ENCODE assay signal across 15 cellular contexts in genomic region chr4:80897537-80898303, GRCh38.
DNase-seq lines count a peak whose midpoint lies in the region; ATAC-seq, FAIRE-seq and TF ChIP-seq lines count a peak whose summit lies in the region.
"Had no signal": no experiment of that assay in that cellular context is flagged by ENCODE, and none has a peak within 500 bp of the region (broad histone marks: within the 10 kb centered on the region; RNA-seq: fewer than 3 reads in every experiment).

No MANE protein-coding gene starts in this region.

- TF ChIP-seq CTCF in KMS-11 (conservative IDR thresholded peaks at IDR 0.05; ENCODE audit: low read depth, low read length) (no peak), ascending aorta (IDR thresholded peaks at IDR 0.05) (no peak), colonic mucosa (IDR thresholded peaks at IDR 0.05) (no peak)

- no peaks in the 10 kb centered on the region for H3K79me2 ChIP-seq in KMS-11 (ENCODE audit: insufficient read depth, low read depth)

- peak overlapping the region; percentile 40; the same call in 1 of the 2 replicates for H3K4me2 ChIP-seq in KMS-11
- H3K4me2 ChIP-seq: smooth muscle cell had no signal

- H4K20me1 ChIP-seq in KMS-11 (ENCODE audit: insufficient read depth) = no peaks in the 10 kb centered on the region

- intact Hi-C loops in ascending aorta (cut with DNase I) = no loop called here
- intact Hi-C loops in colonic mucosa (cut with DNase I) = no loop called here

- H3K9ac ChIP-seq in KMS-11 = no peak overlapping the region
- no peak overlapping the region for H3K9ac ChIP-seq in colonic mucosa (ENCODE audit: low read depth in 2 of 2, low read length in 2 of 2)

- no peak for DNase-seq in GM18507 (ENCODE audit: extremely low spot score, insufficient read length, low read depth)
- no peak for DNase-seq in DMS 273 treated with DMSO at 0.1 percent for 48 hours (lab: John Stamatoyannopoulos, UW)
- DNase-seq in ascending aorta (ENCODE audit: low spot score in 2 of 2) = no peak
- no peak for DNase-seq in SW480 (ENCODE audit: low spot score)
- no peak for DNase-seq in colonic mucosa
- DNase-seq: AML-193, H9, Kasumi-1, nephron progenitor cell had no signal

- peak; percentile 79 for ATAC-seq in GM19463 (IDR thresholded peaks at IDR 0.05; ENCODE audit: unreplicated experiment)
- peak; percentile 78 for ATAC-seq in HG02885 (IDR thresholded peaks at IDR 0.05; ENCODE audit: poor library complexity, unreplicated experiment)
- ATAC-seq: WTC11 had no signal

- H3K4me1 ChIP-seq in KMS-11 (ENCODE audit: low read depth, poor library complexity, severe bottlenecking) (peaks cover 29% of the 10 kb centered on the region), ascending aorta (no peaks in the 10 kb centered on the region), colonic mucosa (no peaks in the 10 kb centered on the region)

- H3K36me3 ChIP-seq in KMS-11 (ENCODE audit: insufficient read depth) = no peaks in the 10 kb centered on the region
- H3K36me3 ChIP-seq in ascending aorta = no peaks in the 10 kb centered on the region
- H3K36me3 ChIP-seq in colonic mucosa = no peaks in the 10 kb centered on the region

- peak; percentile 70 for FAIRE-seq in GM18507 (lab: Jason Lieb, UNC)
- FAIRE-seq: G401.6 had no signal

- H3K27ac ChIP-seq in KMS-11 (peak overlapping the region; percentile 3; the same call in 1 of the 2 replicates), ascending aorta (no peak overlapping the region), colonic mucosa (no peak overlapping the region)

- H3K4me3 ChIP-seq in KMS-11 (IDR thresholded peaks at IDR 0.05; ENCODE audit: insufficient read depth, low read depth, low read length) = no peak overlapping the region
- no peak overlapping the region for H3K4me3 ChIP-seq in ascending aorta
- no peak overlapping the region for H3K4me3 ChIP-seq in colonic mucosa
- H3K4me3 ChIP-seq: smooth muscle cell had no signal

- H3K27me3 ChIP-seq in KMS-11 (ENCODE audit: insufficient read depth, low read depth) = no peaks in the 10 kb centered on the region
- H3K27me3 ChIP-seq in ascending aorta = no peaks in the 10 kb centered on the region
- no peaks in the 10 kb centered on the region for H3K27me3 ChIP-seq in colonic mucosa

- peak overlapping the region; percentile 4; the same call in 1 of the 2 replicates for H2AFZ ChIP-seq in KMS-11 (ENCODE audit: low read depth)

- no peaks in the 10 kb centered on the region for H3K9me3 ChIP-seq in ascending aorta
- H3K9me3 ChIP-seq in colonic mucosa = no peaks in the 10 kb centered on the region
